ENCODE assay signal across 10 cellular contexts in the genomic region with DNA sequence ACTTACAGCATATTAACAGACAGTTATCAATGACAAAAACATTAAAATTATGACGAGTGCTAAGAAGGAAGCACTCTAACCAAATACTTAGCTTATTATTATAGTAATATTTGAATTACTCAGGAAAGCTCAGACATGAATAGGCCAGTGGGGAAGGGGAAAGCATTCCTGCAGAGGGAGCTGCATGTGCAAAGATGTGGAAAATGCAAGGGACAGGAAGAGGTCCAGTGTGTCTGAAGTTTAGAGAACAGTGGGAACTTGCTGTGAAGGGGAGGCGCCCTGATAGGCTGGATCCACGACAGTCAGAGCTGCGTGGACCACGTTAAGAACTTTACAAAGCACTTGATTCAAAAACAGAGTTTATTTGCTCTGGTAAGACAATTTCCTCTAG. TPM values are rescaled to one million over a fixed set of nuclear protein-coding genes. Genes with fewer than 3 reads are reported as not detected.
A peak's percentile ranks its signal among the peaks of the same experiment; 100 is the strongest.
DNase-seq lines count a peak whose midpoint lies in the region; ATAC-seq, FAIRE-seq and TF ChIP-seq lines count a peak whose summit lies in the region.
"Had no signal": no experiment of that assay in that cellular context is flagged by ENCODE, and none has a peak within 500 bp of the region (broad histone marks: within the 10 kb centered on the region; RNA-seq: fewer than 3 reads in every experiment).

No MANE protein-coding gene starts in this region.

- no peaks in the 10 kb centered on the region for H3K9me1 ChIP-seq in IMR-90 (ENCODE audit: insufficient read depth, low read length)

- H3K56ac ChIP-seq in IMR-90 (ENCODE audit: extremely low read depth, insufficient read depth, low read length): no peak overlapping the region

- RAD21 ChIA-PET in GM12878 (lab: Charles Lee; ENCODE audit: unreplicated experiment): interaction anchor here (0.6 to 5.1 kb wide), 12 partner anchors 15 to 229 kb away, joined by 3 to 33 read pairs (median 10); partner anchors contain the start of gene NAA50

- no peak overlapping the region for H3K18ac ChIP-seq in IMR-90 (ENCODE audit: low read depth, low read length)

- H3K14ac ChIP-seq in IMR-90 (replicated peaks; ENCODE audit: low read depth, low read length): no peak overlapping the region

- no peak overlapping the region for H3K27ac ChIP-seq in IMR-90 (ENCODE audit: insufficient read depth, low read length)
- 0 out of 2 replicates have a peak overlapping the region, but pooled peaks have one; percentile 76 for H3K27ac ChIP-seq in GM12878 (ENCODE audit: control insufficient read depth, insufficient read depth)
- peak overlapping the region; percentile 94 for H3K27ac ChIP-seq in osteoblast (ENCODE audit: low read depth, low read length)

- peaks cover 1% of the 10 kb centered on the region; the same call in 1 of the 2 replicates for H3K27me3 ChIP-seq in IMR-90 (ENCODE audit: control insufficient read depth, insufficient read depth, low read length)
- no peaks in the 10 kb centered on the region for H3K27me3 ChIP-seq in GM12878 (replicated peaks in 1 of 2; ENCODE audit: control insufficient read depth in 2 of 2, insufficient read depth in 2 of 2, low read length in 1 of 2)
- H3K27me3 ChIP-seq in osteoblast (ENCODE audit: insufficient read depth, low read length): no peaks in the 10 kb centered on the region

- no peak overlapping the region for H3K4me3 ChIP-seq in IMR-90 (ENCODE audit: insufficient read depth, low read depth, low read length)
- peak overlapping the region; percentile 87; the same call in 1 of the 2 replicates for H3K4me3 ChIP-seq in GM12878
- H3K4me3 ChIP-seq in osteoblast (ENCODE audit: insufficient read depth, low read length): peak overlapping the region; percentile 100

- in situ Hi-C loops in IMR-90 (cut with MboI; ENCODE audit: low sequenced_read_pairs): no loop called here
- in situ Hi-C loops in GM12878 (cut with MboI): no loop called here

- no peak overlapping the region for H2AK9ac ChIP-seq in IMR-90 (replicated peaks; ENCODE audit: low read depth, low read length, poor library complexity)

- peaks cover 8 to 18% of the 10 kb centered on the region in 2 experiments; a peak in 3 of 4 replicates for H3K79me1 ChIP-seq in IMR-90 (ENCODE audit: low read depth in 1 of 2, low read length in 2 of 2)

- H3K4ac ChIP-seq in IMR-90 (ENCODE audit: low read depth, low read length): no peak overlapping the region

- H4K8ac ChIP-seq in IMR-90 (ENCODE audit: low read depth in 2 of 2, low read length in 2 of 2): peak overlapping the region; percentile 35 to 80; a peak in 2 of 4 replicates

- ATAC-seq in IMR-90 (ENCODE audit: low read depth): no peak
- ATAC-seq in GM12878: no peak
- ATAC-seq in GM21786 (IDR thresholded peaks at IDR 0.05; ENCODE audit: unreplicated experiment): no peak
- no peak for ATAC-seq in GM19463 (IDR thresholded peaks at IDR 0.05; ENCODE audit: unreplicated experiment)
- ATAC-seq: gastroesophageal sphincter had no signal

- no peak overlapping the region for H3K23ac ChIP-seq in IMR-90 (ENCODE audit: low read depth, low read length)

- no peak overlapping the region for H2BK5ac ChIP-seq in IMR-90 (ENCODE audit: low read depth, low read length, poor library complexity, severe bottlenecking)

- H4K20me1 ChIP-seq in IMR-90 (ENCODE audit: insufficient read depth, low read length) (no peaks in the 10 kb centered on the region), GM12878 (ENCODE audit: control insufficient read depth, insufficient read depth) (no peaks in the 10 kb centered on the region), osteoblast (ENCODE audit: insufficient read depth, low read length) (no peaks in the 10 kb centered on the region)

- H3K9ac ChIP-seq in IMR-90 (ENCODE audit: low read depth, low read length) (no peak overlapping the region), GM12878 (ENCODE audit: control insufficient read depth, insufficient read depth, low read length) (peak overlapping the region; percentile 85)

- no peak for TF ChIP-seq EP300 in GM12878 (IDR thresholded peaks at IDR 0.05; ENCODE audit: borderline replicate concordance in 1 of 2, control insufficient read depth in 1 of 2, low read depth in 2 of 2, low read length in 2 of 2)

- dilution Hi-C loops in IMR-90 (cut with HindIII; ENCODE audit: low sequenced_read_pairs, unreplicated experiment): no loop called here

- intact Hi-C loops in IMR-90 (cut with micrococcal nuclease): no loop called here
- intact Hi-C loops in GM12878 (cut with micrococcal nuclease; ENCODE audit: unreplicated experiment): no loop called here

- FAIRE-seq in GM12878 (lab: Jason Lieb, UNC): peak; percentile 13

- SMC1A ChIA-PET in GM12878 (lab: Charles Lee; ENCODE audit: uncharacterized antibody, unreplicated experiment): interaction anchor here (0.6 to 5.4 kb wide), 16 partner anchors 10 to 220 kb away, joined by 3 to 45 read pairs (median 8); no protein-coding TSS in a partner anchor

- TF ChIP-seq RAD21 in IMR-90 (IDR thresholded peaks at IDR 0.05; ENCODE audit: low read length): no peak
- peak; percentile 36 for TF ChIP-seq RAD21 in GM12878 (IDR thresholded peaks at IDR 0.05; ENCODE audit: insufficient read depth, low read depth, low read length)

- peaks cover 15% of the 10 kb centered on the region for H3K79me2 ChIP-seq in GM12878 (ENCODE audit: control insufficient read depth, insufficient read depth, low read length)
- H3K79me2 ChIP-seq in osteoblast (ENCODE audit: insufficient read depth, low read length): peaks cover 28% of the 10 kb centered on the region

- TF ChIP-seq POLR2A in IMR-90 (IDR thresholded peaks at IDR 0.05; ENCODE audit: low read depth, low read length) (no peak), GM12878 (IDR thresholded peaks at IDR 0.05; ENCODE audit: low read depth, low read length) (no peak)

- CTCF ChIA-PET in IMR-90 (lab: Yijun Ruan, JAX) (interaction anchor here (0.6 to 1.2 kb wide), 4 partner anchors 23 to 387 kb away, joined by 3 read pairs; no protein-coding TSS in a partner anchor), GM12878 (lab: Yijun Ruan, JAX) (interaction anchor here (0.6 to 6.4 kb wide), 24 partner anchors 10 to 231 kb away, joined by 3 to 69 read pairs (median 4); partner anchors contain the start of genes ATP6V1A and USF3)

- TF ChIP-seq CTCF in IMR-90 (conservative IDR thresholded peaks at IDR 0.05; ENCODE audit: low read depth, low read length): no peak
- peak in 1 of 3 experiments; percentile 43; a peak in 2 of 6 replicates for TF ChIP-seq CTCF in GM12878 (IDR thresholded peaks at IDR 0.05 in 2 of 3, conservative IDR thresholded peaks at IDR 0.05 in 1 of 3; ENCODE audit: control insufficient read depth in 2 of 3, extremely low read depth in 1 of 3, insufficient read depth in 1 of 3, low read depth in 3 of 3, low read length in 3 of 3)
- TF ChIP-seq CTCF in osteoblast (IDR thresholded peaks at IDR 0.05; ENCODE audit: extremely low read depth, low read depth, low read length): no peak

- H3K4me2 ChIP-seq in IMR-90 (ENCODE audit: low read depth, low read length) (no peak overlapping the region), GM12878 (ENCODE audit: control insufficient read depth, insufficient read depth) (peak overlapping the region; percentile 88), osteoblast (ENCODE audit: insufficient read depth, low read length) (peak overlapping the region; percentile 97)

- no peak overlapping the region for H2AK5ac ChIP-seq in IMR-90 (ENCODE audit: low read depth, low read length)

- no peaks in the 10 kb centered on the region for H3K36me3 ChIP-seq in IMR-90 (ENCODE audit: control insufficient read depth, insufficient read depth, low read length)
- H3K36me3 ChIP-seq in GM12878 (ENCODE audit: control insufficient read depth in 2 of 2, insufficient read depth in 2 of 2, low read length in 1 of 2): no peaks in the 10 kb centered on the region; a peak in 1 of 4 replicates
- no peaks in the 10 kb centered on the region for H3K36me3 ChIP-seq in osteoblast (ENCODE audit: insufficient read depth, low read length)
- H3K36me3 ChIP-seq: gastroesophageal sphincter had no signal

- no CpG with 5 or more reads among the region's 5 CpGs for WGBS in IMR-90 (ENCODE audit: extremely low coverage in 2 of 2, insufficient read length in 1 of 2), 2 experiments
- WGBS in GM12878 (ENCODE audit: insufficient coverage, insufficient replicate concordance, low lambda C conversion rate, missing lambda C conversion rate): 16% methylated on average over 5 of the region's 5 CpGs

- no peak overlapping the region for H2BK15ac ChIP-seq in IMR-90 (ENCODE audit: low read depth, low read length)

- BruUV-seq in IMR-90 (replicated peaks; lab: Mats Ljungman, UMichigan) (no TSS peak), GM12878 (replicated peaks; lab: Mats Ljungman, UMichigan) (no TSS peak)

- no peak overlapping the region for H2BK120ac ChIP-seq in IMR-90 (ENCODE audit: low read depth, low read length)

- no peak overlapping the region for H2BK20ac ChIP-seq in IMR-90 (ENCODE audit: low read depth, low read length)

- POLR2A ChIA-PET in IMR-90 (lab: Charles Lee; ENCODE audit: unreplicated experiment): no interaction called here
- POLR2A ChIA-PET in GM12878 (lab: Charles Lee): interaction anchor here (0.6 to 3.6 kb wide), 15 partner anchors 9 to 515 kb away, joined by 3 to 19 read pairs (median 5); no protein-coding TSS in a partner anchor

- peak; percentile 23 for DNase-seq in DMS153 treated with DMSO at 0.1 percent for 48 hours (lab: John Stamatoyannopoulos, UW; ENCODE audit: unreplicated experiment)
- DNase-seq in IMR-90: no peak
- no peak for DNase-seq in GM12878 (ENCODE audit: low read depth, low spot score)
- no peak for DNase-seq in osteoblast (ENCODE audit: insufficient read length, low spot score, missing footprints)
- no peak for DNase-seq in stimulated activated naive CD4-positive, alpha-beta T cell treated with Interleukin-2 at 50 U/mL for 16 hours (lab: John Stamatoyannopoulos, UW)
- DNase-seq in NOMO-1 treated with DMSO at 0.1 percent for 48 hours (lab: John Stamatoyannopoulos, UW; ENCODE audit: unreplicated experiment): no peak
- DNase-seq: activated gamma-delta T cell treated with Interleukin-2 at 50 U/mL for 16 hours had no signal

- H3K9me3 ChIP-seq in IMR-90 (ENCODE audit: control insufficient read depth, insufficient read depth, low read length) (no peaks in the 10 kb centered on the region), GM12878 (replicated peaks; ENCODE audit: control insufficient read depth, insufficient read depth, low read length) (no peaks in the 10 kb centered on the region; the same call in 1 of the 3 replicates), osteoblast (ENCODE audit: low read depth, low read length) (no peaks in the 10 kb centered on the region)
- H3K9me3 ChIP-seq: gastroesophageal sphincter had no signal

- H3K4me1 ChIP-seq in IMR-90 (ENCODE audit: control insufficient read depth, insufficient read depth, low read length): no peaks in the 10 kb centered on the region
- H3K4me1 ChIP-seq in GM12878 (ENCODE audit: control insufficient read depth, insufficient read depth, low read length): peaks cover 12% of the 10 kb centered on the region
- peaks cover 7% of the 10 kb centered on the region for H3K4me1 ChIP-seq in osteoblast (ENCODE audit: insufficient read depth, low read length)

- H4K91ac ChIP-seq in IMR-90 (ENCODE audit: insufficient read depth, low read depth, low read length): no peak overlapping the region

- H2AFZ ChIP-seq in IMR-90 (replicated peaks; ENCODE audit: low read length, poor library complexity) (peak overlapping the region; percentile 74), GM12878 (ENCODE audit: control insufficient read depth, low read depth, low read length) (peak overlapping the region; percentile 76), osteoblast (ENCODE audit: low read length) (peak overlapping the region; percentile 100)

- no peak overlapping the region for H4K5ac ChIP-seq in IMR-90 (ENCODE audit: low read depth, low read length)

RNA-seq across cellular contexts. Expression of gene SPICE1, which starts 1.2 kb away (rescaled TPM):
- total RNA-seq in IMR-90 (2012; rRNA removed) (10.8 TPM in 2 replicates), GM12878 (2014; rRNA removed) (7.9 and 8.1 TPM in 2 replicates), GM12878 (2014; rRNA removed; fragmentation: Illumina TruSeq; extraction: Trizol) (12.2 and 13.6 TPM in 2 replicates), GM12878 (2021) (10.9 and 11.3 TPM in 2 replicates), osteoblast (18.0 and 18.8 TPM in 2 replicates)
- polyA plus RNA-seq in IMR-90 (2012; rRNA removed) (2.7 and 3.5 TPM in 2 replicates), GM12878 (2011; rRNA removed) (5.4 and 7.5 TPM in 2 replicates), GM12878 (2014; fragmentation: Illumina TruSeq; extraction: Trizol) (5.7 and 13.0 TPM in 2 replicates), GM12878 (2014; fragmentation: Nextera tagmentation; extraction: Ambion mirVana) (1 to 10 TPM; 2.0 to 2.7 TPM), GM12878 (2014; rRNA removed) (3.5 and 8.9 TPM in 2 replicates), GM12878 (2016; fragmentation: Nextera tagmentation; extraction: Ambion mirVana) (10 to 100 TPM; 10.1 to 13.9 TPM)
- polyA plus RNA-seq in IMR-90 (2012; cell fraction: cytosol; rRNA removed): 0.51 and 0.70 TPM in 2 replicates
- 0.91 and 9.4 TPM in 2 replicates for polyA plus RNA-seq in IMR-90 (2012; cell fraction: nucleus; rRNA removed; ENCODE audit: low replicate concordance)
- total RNA-seq in GM12878 (2013; cell fraction: nucleolus; rRNA removed): 103 and 106 TPM in 2 replicates
- 1.8 TPM for polyA plus RNA-seq in GM12878 (2011; ENCODE audit: low read depth)
- polyA plus RNA-seq in GM12878 (2011; cell fraction: cytosol; rRNA removed): 2.7 and 2.9 TPM in 2 replicates
- 10.6 and 12.4 TPM in 2 replicates for polyA plus RNA-seq in GM12878 (2011; cell fraction: nucleus; rRNA removed)
- 4.1 and 4.8 TPM in 2 replicates for polyA plus RNA-seq in GM12878 (2012)
- 8.4 and 12.2 TPM in 2 replicates for polyA minus RNA-seq in GM12878 (2011; rRNA and poly(A)+ RNA removed)
- polyA minus RNA-seq in GM12878 (2011; cell fraction: cytosol; rRNA and poly(A)+ RNA removed): 2.1 and 2.2 TPM in 2 replicates
- 19.9 and 32.4 TPM in 2 replicates for polyA minus RNA-seq in GM12878 (2011; cell fraction: nucleus; rRNA and poly(A)+ RNA removed)

RNA-seq across cellular contexts. Expression of gene SIDT1, which starts 16.2 kb away (rescaled TPM):
- total RNA-seq in IMR-90 (2012; rRNA removed) (not detected in 2 replicates), GM12878 (2014; rRNA removed) (42.2 and 44.7 TPM in 2 replicates), GM12878 (2014; rRNA removed; fragmentation: Illumina TruSeq; extraction: Trizol) (27.5 and 32.2 TPM in 2 replicates), GM12878 (2021) (24.6 and 26.8 TPM in 2 replicates), osteoblast (under 0.01 TPM in 2 replicates)
- polyA plus RNA-seq in IMR-90 (2012; rRNA removed) (not detected in 2 replicates), GM12878 (2011; rRNA removed) (36.8 and 45.0 TPM in 2 replicates), GM12878 (2014; fragmentation: Illumina TruSeq; extraction: Trizol) (26.5 and 29.9 TPM in 2 replicates), GM12878 (2014; fragmentation: Nextera tagmentation; extraction: Ambion mirVana) (1 to 10 TPM; 3.0 to 3.2 TPM), GM12878 (2014; rRNA removed) (25.5 and 27.5 TPM in 2 replicates), GM12878 (2016; fragmentation: Nextera tagmentation; extraction: Ambion mirVana) (10 to 100 TPM; 23.8 to 24.7 TPM)
- polyA plus RNA-seq in IMR-90 (2012; cell fraction: cytosol; rRNA removed): not detected in 2 replicates
- polyA plus RNA-seq in IMR-90 (2012; cell fraction: nucleus; rRNA removed; ENCODE audit: low replicate concordance): not detected in 2 replicates
- total RNA-seq in GM12878 (2013; cell fraction: nucleolus; rRNA removed): 667 and 679 TPM in 2 replicates
- 17.2 TPM for polyA plus RNA-seq in GM12878 (2011; ENCODE audit: low read depth)
- polyA plus RNA-seq in GM12878 (2011; cell fraction: cytosol; rRNA removed): 27.5 and 28.7 TPM in 2 replicates
- polyA plus RNA-seq in GM12878 (2011; cell fraction: nucleus; rRNA removed): 120 and 135 TPM in 2 replicates
- 22.2 and 26.2 TPM in 2 replicates for polyA plus RNA-seq in GM12878 (2012)
- polyA minus RNA-seq in GM12878 (2011; rRNA and poly(A)+ RNA removed): 157 and 188 TPM in 2 replicates
- polyA minus RNA-seq in GM12878 (2011; cell fraction: cytosol; rRNA and poly(A)+ RNA removed): 12.3 and 23.4 TPM in 2 replicates
- polyA minus RNA-seq in GM12878 (2011; cell fraction: nucleus; rRNA and poly(A)+ RNA removed): 188 and 316 TPM in 2 replicates

Comparison
In these comparisons a context has a peak if more than half of its experiments do, and no peak if none do; other contexts are left out.
1. RNA of gene SIDT1, which starts 16.2 kb away (total RNA-seq): 24.6 to 679 TPM in GM12878; not detected in IMR-90 and under 0.01 TPM in osteoblast; every median in the first group is over 10 times any median in the second.
2. Peak in every context shown above with its lines, with median percentiles within 50 percentile points of each other: H2AFZ ChIP-seq.